ENCODE assay signal across 7 cellular contexts in genomic region chr2:1871171-1871570, GRCh38.
"Had no signal": no experiment of that assay in that cellular context is flagged by ENCODE, and none has a peak within 500 bp of the region (broad histone marks: within the 10 kb centered on the region; RNA-seq: fewer than 3 reads in every experiment).

No MANE protein-coding gene starts in this region.

- H3K4me2 ChIP-seq: GM23338 had no signal

- H3K36me3 ChIP-seq: HAP-1 had no signal

- H3K4me3 Mint-ChIP-seq: GM23338, HFFc6, IgD-negative memory B cell had no signal

- ATAC-seq: GM23338, HCT116, HepG2 had no signal

- H3K27ac Mint-ChIP-seq: GM23338, HFFc6, IgD-negative memory B cell had no signal

- H3K4me1 ChIP-seq: HAP-1 had no signal

- H3K27ac ChIP-seq: HL-60 had no signal

- H3K9me3 Mint-ChIP-seq: GM23338, HFFc6, IgD-negative memory B cell had no signal

- H3K4me3 ChIP-seq: GM23338, HAP-1 had no signal

- DNase-seq: HFFc6 had no signal

- H3K36me3 Mint-ChIP-seq: IgD-negative memory B cell had no signal

- H3K9me3 ChIP-seq: HAP-1 had no signal
